ENCODE assay signal across 1 cellular context in genomic region chr5:52893863-52894262, GRCh38.
TF ChIP-seq lines count a peak whose summit lies in the region.

No MANE protein-coding gene starts in this region.

TF ChIP-seq in IMR-90, 13 proteins besides CTCF, POLR2A, EP300 and RAD21:
- no peak for TF ChIP-seq CHD1 (IDR thresholded peaks at IDR 0.05; ENCODE audit: low read depth, low read length)
- no peak for TF ChIP-seq MXI1 (IDR thresholded peaks at IDR 0.05; ENCODE audit: borderline replicate concordance, low read depth, low read length)
- TF ChIP-seq CEBPB (IDR thresholded peaks at IDR 0.05; ENCODE audit: low read depth, low read length) = no peak
- TF ChIP-seq ELK1 (IDR thresholded peaks at IDR 0.05; ENCODE audit: borderline replicate concordance, low read depth, low read length) = no peak
- no peak for TF ChIP-seq MAZ (IDR thresholded peaks at IDR 0.05; ENCODE audit: borderline replicate concordance, low read depth, low read length)
- TF ChIP-seq FOS (IDR thresholded peaks at IDR 0.05; ENCODE audit: low read depth, low read length) = no peak
- no peak for TF ChIP-seq SMC3 (IDR thresholded peaks at IDR 0.05; ENCODE audit: low read depth, low read length)
- no peak for TF ChIP-seq NFE2L2 (IDR thresholded peaks at IDR 0.05; ENCODE audit: low read depth, low read length)
- TF ChIP-seq USF2 (IDR thresholded peaks at IDR 0.05; ENCODE audit: low read depth, low read length) = no peak
- TF ChIP-seq RCOR1 (IDR thresholded peaks at IDR 0.05; ENCODE audit: insufficient replicate concordance, low read length) = no peak
- no peak for TF ChIP-seq BHLHE40 (IDR thresholded peaks at IDR 0.05; ENCODE audit: low read depth, low read length)
